9 cellular contexts compared by ENCODE assay signal in the genomic region with DNA sequence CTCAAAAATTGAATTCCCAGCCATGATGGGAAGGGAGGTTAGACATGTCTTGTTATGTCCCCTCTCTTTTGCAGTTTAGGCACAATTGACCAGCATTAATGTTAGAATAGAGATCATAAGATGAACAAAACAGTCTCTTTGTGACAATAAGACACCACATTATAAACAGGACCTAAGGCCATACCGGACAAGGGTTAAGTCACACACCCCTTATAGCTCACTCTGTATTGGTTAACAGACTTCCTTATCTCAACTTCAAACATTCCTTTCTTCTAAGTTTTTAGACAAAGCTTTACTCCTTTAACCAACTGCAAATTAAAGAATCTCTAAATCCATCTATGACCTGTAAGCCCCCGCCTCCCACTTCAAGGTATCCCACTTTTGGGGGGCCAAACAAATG.
"Had no signal": no experiment of that assay in that cellular context is flagged by ENCODE, and none has a peak within 500 bp of the region (broad histone marks: within the 10 kb centered on the region; RNA-seq: fewer than 3 reads in every experiment).

No MANE protein-coding gene starts in this region.

- H3K4me1 ChIP-seq: HAP-1 had no signal

- H3K4me3 ChIP-seq: GM23248, GM23338, HAP-1 had no signal

- DNase-seq: GM23248, GOT3, H7, H9, HCEC 1CT, HFFc6 had no signal

- H3K36me3 ChIP-seq: HAP-1 had no signal

- ATAC-seq: GM23338, HCT116 had no signal

- H3K9me3 ChIP-seq: HAP-1 had no signal
